Comparison of ENCODE assay signal across 8 cellular contexts in genomic region chr19:29622191-29623070, GRCh38. TPM values are rescaled to one million over a fixed set of nuclear protein-coding genes. Genes with fewer than 3 reads are reported as not detected.
DNase-seq lines count a peak whose midpoint lies in the region; ATAC-seq, FAIRE-seq and TF ChIP-seq lines count a peak whose summit lies in the region.

No MANE protein-coding gene starts in this region.

- ATAC-seq in natural killer cell treated with Interleukin-12 subunit alpha and Interleukin-12 subunit beta and Interleukin-15 and Interleukin-18, amount 100 ng/mL, for 72 hours, result peak; percentile 60 to 76
- no peak for ATAC-seq in GM19455 (IDR thresholded peaks at IDR 0.05; ENCODE audit: unreplicated experiment)

- H3K27me3 Mint-ChIP-seq in natural killer cell treated with Interleukin-12 subunit alpha and Interleukin-12 subunit beta and Interleukin-15 and Interleukin-18, amount 100 ng/mL, for 72 hours, result peaks cover 0 to 3% of the 10 kb centered on the region in 2 donors
- peaks cover 16% of the 10 kb centered on the region for H3K27me3 Mint-ChIP-seq in mesothelial cell of epicardium (ENCODE audit: low read depth)

- no peak for DNase-seq in GM12891 (ENCODE audit: insufficient read length, low spot score)
- DNase-seq in HPDE6-E6E7 (ENCODE audit: extremely low spot score), result peak; percentile 22
- peak; percentile 8 for DNase-seq in activated effector memory CD4-positive, alpha-beta T cell treated with Interleukin-2 at 50 U/mL for 16 hours
- no peak for DNase-seq in natural killer cell treated with Interleukin-12 subunit alpha and Interleukin-12 subunit beta and Interleukin-15 and Interleukin-18, amount 100 ng/mL, for 72 hours (ENCODE audit: low spot score)
- no peak for DNase-seq in SKM-1 (lab: John Stamatoyannopoulos, UW; ENCODE audit: unreplicated experiment)
- DNase-seq in NCI-H69 (lab: John Stamatoyannopoulos, UW), result no peak
- DNase-seq in mesothelial cell of epicardium (ENCODE audit: low spot score in 2 of 2, unreplicated experiment in 2 of 2), result no peak

- peak overlapping the region; percentile 76 for H3K4me3 Mint-ChIP-seq in natural killer cell treated with Interleukin-12 subunit alpha and Interleukin-12 subunit beta and Interleukin-15 and Interleukin-18, amount 100 ng/mL, for 72 hours
- H3K4me3 Mint-ChIP-seq in mesothelial cell of epicardium, result no peak overlapping the region

- H3K9me3 Mint-ChIP-seq in natural killer cell treated with Interleukin-12 subunit alpha and Interleukin-12 subunit beta and Interleukin-15 and Interleukin-18, amount 100 ng/mL, for 72 hours, result no peaks in the 10 kb centered on the region
- H3K9me3 Mint-ChIP-seq in mesothelial cell of epicardium, result no peaks in the 10 kb centered on the region

- no peak for TF ChIP-seq POLR2A in GM12891 (IDR thresholded peaks at IDR 0.05; ENCODE audit: low read depth, low read length)

- no peak for TF ChIP-seq CTCF in mesothelial cell of epicardium (IDR thresholded peaks at IDR 0.05; ENCODE audit: unreplicated experiment)

- H3K36me3 Mint-ChIP-seq in natural killer cell treated with Interleukin-12 subunit alpha and Interleukin-12 subunit beta and Interleukin-15 and Interleukin-18, amount 100 ng/mL, for 72 hours, result no peaks in the 10 kb centered on the region
- no peaks in the 10 kb centered on the region for H3K36me3 Mint-ChIP-seq in mesothelial cell of epicardium

- H3K27ac Mint-ChIP-seq in natural killer cell treated with Interleukin-12 subunit alpha and Interleukin-12 subunit beta and Interleukin-15 and Interleukin-18, amount 100 ng/mL, for 72 hours, result peak overlapping the region; percentile 67 to 70
- no peak overlapping the region for H3K27ac Mint-ChIP-seq in mesothelial cell of epicardium

- H3K4me1 Mint-ChIP-seq in natural killer cell treated with Interleukin-12 subunit alpha and Interleukin-12 subunit beta and Interleukin-15 and Interleukin-18, amount 100 ng/mL, for 72 hours (ENCODE audit: low read depth in 2 of 2), result peaks cover 44 to 48% of the 10 kb centered on the region in 2 donors
- H3K4me1 Mint-ChIP-seq in mesothelial cell of epicardium, result no peaks in the 10 kb centered on the region

- peak; percentile 81 for FAIRE-seq in GM12891 (lab: Jason Lieb, UNC)

TF ChIP-seq in GM12891, 5 proteins besides CTCF, POLR2A, EP300 and RAD21:
- TF ChIP-seq POU2F2 (IDR thresholded peaks at IDR 0.05; ENCODE audit: low read depth, low read length) (no peak), POLR2AphosphoS5 (IDR thresholded peaks at IDR 0.05; ENCODE audit: low read depth, low read length) (no peak), SPI1 (IDR thresholded peaks at IDR 0.05; ENCODE audit: low read depth, low read length) (no peak)

RNA-seq across cellular contexts. Expression of gene POP4, which starts 16.3 kb away (rescaled TPM):
- polyA plus RNA-seq in GM12891 (2012; ENCODE audit: low read depth, missing spikeins), result 74.4 TPM
- total RNA-seq in natural killer cell treated with Interleukin-12 subunit alpha and Interleukin-12 subunit beta and Interleukin-15 and Interleukin-18, amount 100 ng/mL, for 72 hours, result 100 to 1,000 TPM in 1 of 2 donors, 10 to 100 TPM in 1; 94.3 to 108 TPM
- 39.7 to 46.2 TPM (median 39.9 TPM) in 3 replicates for total RNA-seq in mesothelial cell of epicardium

RNA-seq across cellular contexts. Expression of gene PLEKHF1, which starts 42.8 kb away (rescaled TPM):
- 5.1 TPM for polyA plus RNA-seq in GM12891 (2012; ENCODE audit: low read depth, missing spikeins)
- 10 to 100 TPM; 15.6 to 17.7 TPM for total RNA-seq in natural killer cell treated with Interleukin-12 subunit alpha and Interleukin-12 subunit beta and Interleukin-15 and Interleukin-18, amount 100 ng/mL, for 72 hours
- total RNA-seq in mesothelial cell of epicardium, result 0.47 to 0.92 TPM (median 0.64 TPM) in 3 replicates

Comparison
In these comparisons a context has a peak if more than half of its experiments do, and no peak if none do; other contexts are left out.
1. DNase-seq: peak in HPDE6-E6E7 (single experiment) and activated effector memory CD4-positive, alpha-beta T cell treated with Interleukin-2 at 50 U/mL for 16 hours (single experiment); none in GM12891 (single experiment), natural killer cell treated with Interleukin-12 subunit alpha and Interleukin-12 subunit beta and Interleukin-15 and Interleukin-18, amount 100 ng/mL, for 72 hours (single experiment), SKM-1 (single experiment), NCI-H69 (single experiment) and mesothelial cell of epicardium (0 of 2).